ENCODE assay signal across 8 cellular contexts in genomic region chr1:41739061-41739955, GRCh38.
DNase-seq lines count a peak whose midpoint lies in the region; ATAC-seq, FAIRE-seq and TF ChIP-seq lines count a peak whose summit lies in the region.

No MANE protein-coding gene starts in this region.

- peak overlapping the region; percentile 77 for H3K4me3 Mint-ChIP-seq in activated B cell treated with CpG ODN at 0.5 μM for 24 hours

- H3K27me3 ChIP-seq in breast epithelium, result no peaks in the 10 kb centered on the region
- H3K27me3 ChIP-seq in lung (ENCODE audit: control insufficient read depth, insufficient read depth), result no peaks in the 10 kb centered on the region

- H3K27ac Mint-ChIP-seq in activated B cell treated with CpG ODN at 0.5 μM for 24 hours, result peak overlapping the region; percentile 90

- H3K36me3 ChIP-seq in breast epithelium, result no peaks in the 10 kb centered on the region
- no peaks in the 10 kb centered on the region for H3K36me3 ChIP-seq in lung (ENCODE audit: control insufficient read depth in 2 of 2, insufficient read depth in 2 of 2, low read length in 2 of 2)

- no peak for TF ChIP-seq CTCF in activated B cell treated with CpG ODN at 0.5 μM for 24 hours (IDR thresholded peaks at IDR 0.05)
- no peak for TF ChIP-seq CTCF in breast epithelium (IDR thresholded peaks at IDR 0.05)
- no peak for TF ChIP-seq CTCF in lung (IDR thresholded peaks at IDR 0.05; ENCODE audit: control extremely low read depth, extremely low read depth)

- H3K4me3 ChIP-seq in breast epithelium (peak overlapping the region in 2 of 3 donors; percentile 14 to 57), lung (no peak overlapping the region)

- H3K9me3 ChIP-seq in breast epithelium, result no peaks in the 10 kb centered on the region
- H3K9me3 ChIP-seq in lung (ENCODE audit: control insufficient read depth in 2 of 2, insufficient read depth in 1 of 2, low read length in 1 of 2), result no peaks in the 10 kb centered on the region

- DNase-seq in activated B cell treated with CpG ODN at 0.5 μM for 24 hours, result peak; percentile 68
- DNase-seq in breast epithelium (ENCODE audit: low spot score in 2 of 2), result peak; percentile 64 to 86
- peak; percentile 88 for DNase-seq in lung (ENCODE audit: low spot score)
- peak; percentile 84 for DNase-seq in stimulated activated CD8-positive, alpha-beta memory T cell treated with anti-CD3 and anti-CD28 coated beads, Interleukin-2, amount 100 ng/mL, for 48 hours (ENCODE audit: low read depth in 2 of 2)
- no peak for DNase-seq in NCI-H2029 treated with DMSO at 0.1 percent for 48 hours (lab: John Stamatoyannopoulos, UW)
- no peak for DNase-seq in HTR-8/SVneo (ENCODE audit: insufficient read length, low spot score)

- H3K27me3 Mint-ChIP-seq in activated B cell treated with CpG ODN at 0.5 μM for 24 hours, result no peaks in the 10 kb centered on the region

- POLR2A ChIA-PET in activated B cell treated with CpG ODN at 0.5 μM for 24 hours (lab: Charles Lee), result interaction anchor here (0.6 to 8.0 kb wide), 7 partner anchors 11 to 99 kb away, joined by 3 to 122 read pairs (median 3); no protein-coding TSS in a partner anchor

- peak overlapping the region; percentile 54 to 79 for H3K27ac ChIP-seq in breast epithelium
- H3K27ac ChIP-seq in lung (ENCODE audit: low read depth in 1 of 2, low read length in 1 of 2), result peak overlapping the region in 1 of 2 donors; percentile 94

- H3K4me1 ChIP-seq in breast epithelium (peaks cover 0 to 4% of the 10 kb centered on the region in 2 donors), lung (ENCODE audit: control insufficient read depth in 2 of 2, insufficient read depth in 2 of 2, low read length in 2 of 2) (peaks cover 0 to 30% of the 10 kb centered on the region in 2 donors)

- intact Hi-C loops in activated B cell treated with CpG ODN at 0.5 μM for 24 hours (cut with micrococcal nuclease) (loop anchor here (1.0 kb wide), 2 partner anchors 11 to 12 kb away; no protein-coding TSS in a partner anchor), breast epithelium (cut with DNase I; ENCODE audit: low total_unique reads) (no loop called here)

- H3K36me3 Mint-ChIP-seq in activated B cell treated with CpG ODN at 0.5 μM for 24 hours (ENCODE audit: low read depth), result no peaks in the 10 kb centered on the region

- no peak for FAIRE-seq in HTR-8/SVneo (lab: Jason Lieb, UNC)

- CTCF ChIA-PET in activated B cell treated with CpG ODN at 0.5 μM for 24 hours (lab: Charles Lee), result interaction anchor here (1.8 kb wide), 1 partner anchor 11 kb away, joined by 15 read pairs; no protein-coding TSS in a partner anchor

- H3K9me3 Mint-ChIP-seq in activated B cell treated with CpG ODN at 0.5 μM for 24 hours, result no peaks in the 10 kb centered on the region

- peaks cover 84% of the 10 kb centered on the region for H3K4me1 Mint-ChIP-seq in activated B cell treated with CpG ODN at 0.5 μM for 24 hours

- peak; percentile 64 for ATAC-seq in GM18868 (IDR thresholded peaks at IDR 0.05; ENCODE audit: unreplicated experiment)
- ATAC-seq in HG03442 (IDR thresholded peaks at IDR 0.05; ENCODE audit: unreplicated experiment), result peak; percentile 36
- ATAC-seq in activated B cell treated with CpG ODN at 0.5 μM for 24 hours (ENCODE audit: low read depth), result peak; percentile 83
- ATAC-seq in lung (ENCODE audit: insufficient read depth, low FRiP score), result peak; percentile 81

- no peak for TF ChIP-seq POLR2A in breast epithelium (IDR thresholded peaks at IDR 0.05)

- 11 to 12% methylated on average over 21 of the region's 21 CpGs for WGBS in lung, 2 donors

Comparison
In these comparisons a context has a peak if more than half of its experiments do, and no peak if none do; other contexts are left out.
1. DNase-seq: peak in activated B cell treated with CpG ODN at 0.5 μM for 24 hours (single experiment), breast epithelium (2 of 2), lung (single experiment) and stimulated activated CD8-positive, alpha-beta memory T cell treated with anti-CD3 and anti-CD28 coated beads, Interleukin-2, amount 100 ng/mL, for 48 hours (2 of 2); none in NCI-H2029 treated with DMSO at 0.1 percent for 48 hours (single experiment) and HTR-8/SVneo (single experiment).
2. Peak in every context shown above with its lines, with median percentiles within 50 percentile points of each other: ATAC-seq.